Comparison of ENCODE assay signal across 23 cellular contexts in the genomic region with DNA sequence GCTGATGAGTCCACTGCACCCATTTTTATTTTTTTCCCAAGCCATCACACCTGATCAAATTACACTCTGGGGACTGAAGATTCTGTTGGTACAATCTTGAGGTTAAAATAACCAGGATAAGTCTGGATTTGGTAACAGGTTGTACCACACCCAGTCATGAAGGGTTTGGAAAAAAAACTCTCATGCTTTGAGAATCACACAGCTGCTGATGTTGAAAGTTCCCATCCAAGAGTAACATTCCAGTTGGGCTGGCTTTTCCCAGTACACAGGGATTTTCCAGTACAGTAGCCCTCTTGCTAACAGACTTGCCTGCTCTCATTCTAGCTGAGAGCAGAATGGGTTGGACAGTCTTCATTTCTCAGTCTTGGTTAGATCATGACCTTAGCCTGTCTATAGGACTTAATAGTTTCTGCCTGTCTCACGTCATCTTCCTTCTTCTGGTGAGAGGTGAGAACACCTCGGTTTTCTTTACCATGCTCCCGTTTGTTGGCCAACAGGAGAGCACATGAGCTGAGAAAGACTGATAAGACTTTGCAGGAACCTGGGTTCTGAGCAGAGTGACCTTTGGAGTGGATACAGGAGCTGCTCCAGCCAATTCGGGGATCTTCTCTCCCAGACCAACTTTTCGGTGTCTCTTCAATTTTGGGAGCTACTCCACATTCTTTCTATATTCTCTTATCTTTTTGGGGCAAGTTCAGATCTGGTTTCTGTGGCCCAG.
A peak's percentile ranks its signal among the peaks of the same experiment; 100 is the strongest.
DNase-seq lines count a peak whose midpoint lies in the region; ATAC-seq and TF ChIP-seq lines count a peak whose summit lies in the region.
"Had no signal": no experiment of that assay in that cellular context is flagged by ENCODE, and none has a peak within 500 bp of the region (broad histone marks: within the 10 kb centered on the region; RNA-seq: fewer than 3 reads in every experiment).

No MANE protein-coding gene starts in this region.

- H3K36me3 ChIP-seq in breast epithelium, result no peaks in the 10 kb centered on the region
- no peaks in the 10 kb centered on the region for H3K36me3 ChIP-seq in left lung
- no peaks in the 10 kb centered on the region for H3K36me3 ChIP-seq in thoracic aorta
- H3K36me3 ChIP-seq: tibial nerve, WERI-Rb-1 had no signal

- no peak for TF ChIP-seq POLR2A in breast epithelium (IDR thresholded peaks at IDR 0.05)

- POLR2A ChIA-PET in MCF 10A (lab: Yijun Ruan, JAX), result interaction anchor here (0.8 to 2.3 kb wide), 4 partner anchors 10 to 78 kb away, joined by 4 to 10 read pairs (median 4); no protein-coding TSS in a partner anchor

- H3K27ac ChIP-seq in breast epithelium (no peak overlapping the region), coronary artery (peak overlapping the region; percentile 73 to 76), left lung (no peak overlapping the region), thoracic aorta (peak overlapping the region; percentile 57 to 62)
- H3K27ac ChIP-seq: C4-2B, GM23248, WERI-Rb-1 had no signal

- peaks cover 7% of the 10 kb centered on the region for H3K9me3 Mint-ChIP-seq in MCF 10A (ENCODE audit: unreplicated experiment)

- CTCF ChIA-PET in MCF 10A (lab: Yijun Ruan, JAX), result interaction anchor here (1.2 kb wide), 1 partner anchor 317 kb away, joined by 4 read pairs; no protein-coding TSS in a partner anchor

- no peak overlapping the region for H3K4me3 Mint-ChIP-seq in MCF 10A (ENCODE audit: unreplicated experiment)
- H3K4me3 Mint-ChIP-seq: activated CD4-positive, alpha-beta memory T cell treated with anti-CD3 and anti-CD28 coated beads for 36 hours; dendritic cell treated with granulocyte-macrophage colony-stimulating factor and Interleukin-4, amounts not matched to agents 40 ng/mL and 50 ng/mL, for 4 days; natural killer cell treated with Interleukin-12 subunit alpha and Interleukin-12 subunit beta and Interleukin-15 and Interleukin-18, amount 100 ng/mL, for 72 hours; stimulated activated naive B cell treated with anti-CD40 and anti-IgM and Interleukin-4, amounts not matched to agents 10 μg/mL and 1 μg/mL and 100 μg/mL, for 72 hours; T-helper 1 cell treated with Interleukin-12 subunit alpha and Interleukin-12 subunit beta and Interleukin-4 antibody, amounts not matched to agents 30 μg/mL and 1 μg/mL, for 36 hours had no signal

- ATAC-seq in left lung, result peak; percentile 51
- peak; percentile 77 for ATAC-seq in thoracic aorta (ENCODE audit: insufficient number of reproducible peaks, low FRiP score, low read depth)
- no peak for ATAC-seq in HG02973 (IDR thresholded peaks at IDR 0.05; ENCODE audit: unreplicated experiment)
- no peak for ATAC-seq in GM19455 (IDR thresholded peaks at IDR 0.05; ENCODE audit: unreplicated experiment)
- ATAC-seq: stimulated activated naive B cell treated with anti-CD40 and anti-IgM and Interleukin-4, amounts not matched to agents 10 μg/mL and 1 μg/mL and 100 μg/mL, for 72 hours had no signal

- H3K4me1 ChIP-seq in breast epithelium (no peaks in the 10 kb centered on the region), left lung (no peaks in the 10 kb centered on the region), thoracic aorta (ENCODE audit: control insufficient read depth in 1 of 2, low read depth in 2 of 2) (peaks cover 6 to 46% of the 10 kb centered on the region in 2 donors)

- H3K36me3 Mint-ChIP-seq in MCF 10A (ENCODE audit: insufficient read depth, unreplicated experiment), result no peaks in the 10 kb centered on the region
- H3K36me3 Mint-ChIP-seq: stimulated activated naive B cell treated with anti-CD40 and anti-IgM and Interleukin-4, amounts not matched to agents 10 μg/mL and 1 μg/mL and 100 μg/mL, for 72 hours had no signal

- no peak for TF ChIP-seq CTCF in MCF 10A (IDR thresholded peaks at IDR 0.05; ENCODE audit: unreplicated experiment)
- no peak for TF ChIP-seq CTCF in breast epithelium (IDR thresholded peaks at IDR 0.05)
- no peak for TF ChIP-seq CTCF in coronary artery (IDR thresholded peaks at IDR 0.05)
- TF ChIP-seq CTCF in left lung (IDR thresholded peaks at IDR 0.05), result no peak
- TF ChIP-seq CTCF in thoracic aorta (IDR thresholded peaks at IDR 0.05), result no peak

- peak; percentile 54 for DNase-seq in MCF 10A (ENCODE audit: unreplicated experiment)
- DNase-seq in breast epithelium (ENCODE audit: low spot score in 2 of 2), result no peak
- DNase-seq in coronary artery (ENCODE audit: low spot score), result no peak
- no peak for DNase-seq in left lung
- DNase-seq in thoracic aorta (ENCODE audit: low spot score), result no peak
- no peak for DNase-seq in NCI-H2029 (lab: John Stamatoyannopoulos, UW)
- DNase-seq: 8988T; activated CD4-positive, alpha-beta memory T cell treated with anti-CD3 and anti-CD28 coated beads for 36 hours; activated naive CD4-positive, alpha-beta T cell; DMS 273 treated with DMSO at 0.1 percent for 48 hours; glutamatergic neuron; GM23248; NCI-H187; NCI-H524; stimulated activated naive B cell treated with anti-CD40 and anti-IgM and Interleukin-4, amounts not matched to agents 10 μg/mL and 1 μg/mL and 100 μg/mL, for 72 hours; WERI-Rb-1 had no signal

- H3K27me3 Mint-ChIP-seq in MCF 10A (ENCODE audit: insufficient read depth, unreplicated experiment), result no peaks in the 10 kb centered on the region
- H3K27me3 Mint-ChIP-seq: activated CD4-positive, alpha-beta memory T cell treated with anti-CD3 and anti-CD28 coated beads for 36 hours; dendritic cell treated with granulocyte-macrophage colony-stimulating factor and Interleukin-4, amounts not matched to agents 40 ng/mL and 50 ng/mL, for 4 days had no signal

- H3K4me3 ChIP-seq in breast epithelium (no peak overlapping the region), coronary artery (no peak overlapping the region), left lung (no peak overlapping the region), thoracic aorta (no peak overlapping the region)
- H3K4me3 ChIP-seq: GM23248, tibial nerve had no signal

- H3K9me3 ChIP-seq in breast epithelium (no peaks in the 10 kb centered on the region), left lung (peaks cover 0 to 3% of the 10 kb centered on the region in 2 donors), thoracic aorta (no peaks in the 10 kb centered on the region)
- H3K9me3 ChIP-seq: tibial nerve had no signal

- H3K27ac Mint-ChIP-seq in MCF 10A (ENCODE audit: low read depth, unreplicated experiment), result no peak overlapping the region
- H3K27ac Mint-ChIP-seq: activated CD4-positive, alpha-beta memory T cell treated with anti-CD3 and anti-CD28 coated beads for 36 hours; dendritic cell treated with granulocyte-macrophage colony-stimulating factor and Interleukin-4, amounts not matched to agents 40 ng/mL and 50 ng/mL, for 4 days; natural killer cell treated with Interleukin-12 subunit alpha and Interleukin-12 subunit beta and Interleukin-15 and Interleukin-18, amount 100 ng/mL, for 72 hours; stimulated activated naive B cell treated with anti-CD40 and anti-IgM and Interleukin-4, amounts not matched to agents 10 μg/mL and 1 μg/mL and 100 μg/mL, for 72 hours; T-helper 1 cell treated with Interleukin-12 subunit alpha and Interleukin-12 subunit beta and Interleukin-4 antibody, amounts not matched to agents 30 μg/mL and 1 μg/mL, for 36 hours had no signal

- BruUV-seq in MCF 10A (replicated peaks; lab: Mats Ljungman, UMichigan), result no TSS peak

- H3K27me3 ChIP-seq in breast epithelium (no peaks in the 10 kb centered on the region), left lung (no peaks in the 10 kb centered on the region), thoracic aorta (replicated peaks; ENCODE audit: insufficient read depth) (no peaks in the 10 kb centered on the region)
- H3K27me3 ChIP-seq: tibial nerve had no signal

- peaks cover 28% of the 10 kb centered on the region for H3K4me1 Mint-ChIP-seq in MCF 10A (ENCODE audit: insufficient read depth, unreplicated experiment)
- H3K4me1 Mint-ChIP-seq: stimulated activated naive B cell treated with anti-CD40 and anti-IgM and Interleukin-4, amounts not matched to agents 10 μg/mL and 1 μg/mL and 100 μg/mL, for 72 hours had no signal

- intact Hi-C loops in MCF 10A (cut with micrococcal nuclease), result loop anchor here (5.0 kb wide), 1 partner anchor 66 kb away; no protein-coding TSS in a partner anchor
- intact Hi-C loops in breast epithelium (cut with DNase I; ENCODE audit: low total_unique reads), result no loop called here
- intact Hi-C loops in left lung (cut with DNase I), result no loop called here

Comparison
In these comparisons a context has a peak if more than half of its experiments do, and no peak if none do; other contexts are left out.
1. H3K27ac ChIP-seq: peak in coronary artery (2 of 2) and thoracic aorta (2 of 2); none in breast epithelium (0 of 2) and left lung (0 of 2).
2. ATAC-seq: peak in left lung (single experiment) and thoracic aorta (single experiment); none in HG02973 (single experiment) and GM19455 (single experiment).